In genomic region chr9:130927995-130928900, GRCh38 we compare ENCODE assay signal across 9 cellular contexts. TPM values are rescaled to one million over a fixed set of nuclear protein-coding genes. Genes with fewer than 3 reads are reported as not detected.
DNase-seq lines count a peak whose midpoint lies in the region; ATAC-seq, FAIRE-seq and TF ChIP-seq lines count a peak whose summit lies in the region.
"Had no signal": no experiment of that assay in that cellular context is flagged by ENCODE, and none has a peak within 500 bp of the region (broad histone marks: within the 10 kb centered on the region; RNA-seq: fewer than 3 reads in every experiment).

No MANE protein-coding gene starts in this region.

- H3K9me3 Mint-ChIP-seq in astrocyte (ENCODE audit: unreplicated experiment), result no peaks in the 10 kb centered on the region
- H3K9me3 Mint-ChIP-seq: activated CD4-positive, alpha-beta T cell treated with anti-CD3 and anti-CD28 coated beads, Interleukin-2, amount 10 ng/mL, durations not matched to agents 7 days and 5 days had no signal

- no peaks in the 10 kb centered on the region for H3K9me3 ChIP-seq in astrocyte (ENCODE audit: insufficient read depth, low read depth, low read length)
- no peaks in the 10 kb centered on the region for H3K9me3 ChIP-seq in T-helper 17 cell (ENCODE audit: control insufficient read depth, low read length, poor library complexity, severe bottlenecking)
- no peaks in the 10 kb centered on the region for H3K9me3 ChIP-seq in esophagus muscularis mucosa

- H3K4me1 ChIP-seq in astrocyte (ENCODE audit: insufficient read depth, low read length) (peaks cover 38% of the 10 kb centered on the region), esophagus muscularis mucosa (peaks cover 28 to 55% (median 42%) of the 10 kb centered on the region in 4 donors)

- WGBS in esophagus muscularis mucosa, result 48% methylated on average over 7 of the region's 14 CpGs

- no peak for TF ChIP-seq EP300 in esophagus muscularis mucosa (IDR thresholded peaks at IDR 0.05)

- H4K20me1 ChIP-seq in astrocyte (ENCODE audit: insufficient read depth, low read length), result no peaks in the 10 kb centered on the region

- H3K27ac Mint-ChIP-seq in astrocyte (ENCODE audit: unreplicated experiment) (peak overlapping the region; percentile 62), T-helper 17 cell (no peak overlapping the region)
- H3K27ac Mint-ChIP-seq: activated CD4-positive, alpha-beta T cell treated with anti-CD3 and anti-CD28 coated beads, Interleukin-2, amount 10 ng/mL, durations not matched to agents 7 days and 5 days had no signal

- peaks cover 28% of the 10 kb centered on the region for H3K27me3 Mint-ChIP-seq in astrocyte (ENCODE audit: low read depth, unreplicated experiment)
- peaks cover 41% of the 10 kb centered on the region for H3K27me3 Mint-ChIP-seq in T-helper 17 cell

- peaks cover 7% of the 10 kb centered on the region for H3K4me1 Mint-ChIP-seq in astrocyte (ENCODE audit: low read depth, unreplicated experiment)
- H3K4me1 Mint-ChIP-seq in T-helper 17 cell, result peaks cover 9% of the 10 kb centered on the region
- H3K4me1 Mint-ChIP-seq: activated CD4-positive, alpha-beta T cell treated with anti-CD3 and anti-CD28 coated beads, Interleukin-2, amount 10 ng/mL, durations not matched to agents 7 days and 5 days had no signal

- H3K36me3 ChIP-seq in GM06990 (ENCODE audit: control insufficient read depth, insufficient read depth, low read length) (no peaks in the 10 kb centered on the region), astrocyte (ENCODE audit: insufficient read depth, low read length) (no peaks in the 10 kb centered on the region), esophagus muscularis mucosa (no peaks in the 10 kb centered on the region)

- no peak for TF ChIP-seq POLR2A in esophagus muscularis mucosa (IDR thresholded peaks at IDR 0.05; ENCODE audit: low read depth)

- H3K27ac ChIP-seq in astrocyte (ENCODE audit: low read depth, low read length), result peak overlapping the region; percentile 61
- H3K27ac ChIP-seq in esophagus muscularis mucosa (replicated peaks in 1 of 4), result no peak overlapping the region

- H3K9ac ChIP-seq in astrocyte (ENCODE audit: low read length), result peak overlapping the region; percentile 53

- intact Hi-C loops in esophagus muscularis mucosa (cut with DNase I), result no loop called here

- DNase-seq in GM06990 (ENCODE audit: extremely low read depth, insufficient read length) (peak; percentile 67), astrocyte (ENCODE audit: low read depth) (peak; percentile 70), mucosa of gallbladder (ENCODE audit: low spot score) (peak; percentile 66), SIG-M5 treated with dmso at 0.1 percent for 504 hours (lab: John Stamatoyannopoulos, UW; ENCODE audit: unreplicated experiment) (no peak), T-helper 17 cell (no peak), esophagus muscularis mucosa (ENCODE audit: extremely low spot score) (no peak)
- DNase-seq in activated effector memory CD4-positive, alpha-beta T cell treated with Interleukin-2 at 50 U/mL for 16 hours, result no peak
- DNase-seq: activated CD4-positive, alpha-beta T cell treated with anti-CD3 and anti-CD28 coated beads, Interleukin-2, amount 10 ng/mL, durations not matched to agents 7 days and 5 days had no signal

- ATAC-seq in HG03342 (IDR thresholded peaks at IDR 0.05; ENCODE audit: unreplicated experiment) (peak; percentile 54), T-helper 17 cell (no peak)

- H3K4me3 ChIP-seq in GM06990 (replicated peaks; ENCODE audit: low read depth, low read length) (no peak overlapping the region), astrocyte (ENCODE audit: insufficient read depth, low read depth, low read length) (peak overlapping the region; percentile 15), esophagus muscularis mucosa (no peak overlapping the region)

- TF ChIP-seq CTCF in GM06990 (IDR thresholded peaks at IDR 0.05; ENCODE audit: insufficient read depth, low read length, poor library complexity, severe bottlenecking) (no peak), astrocyte (IDR thresholded peaks at IDR 0.05; ENCODE audit: insufficient read depth, low read depth, low read length) (no peak), esophagus muscularis mucosa (IDR thresholded peaks at IDR 0.05) (no peak)

- FAIRE-seq in astrocyte (lab: Jason Lieb, UNC), result no peak

- H3K36me3 Mint-ChIP-seq in astrocyte (ENCODE audit: low read depth, unreplicated experiment) (no peaks in the 10 kb centered on the region), T-helper 17 cell (ENCODE audit: low read depth) (peaks cover 2% of the 10 kb centered on the region)

- H3K27me3 ChIP-seq in GM06990 (replicated peaks; ENCODE audit: control insufficient read depth, insufficient read depth, low read length), result no peaks in the 10 kb centered on the region; the same call in 1 of the 2 replicates
- H3K27me3 ChIP-seq in astrocyte (ENCODE audit: insufficient read depth, low read length), result no peaks in the 10 kb centered on the region
- peaks cover 0 to 35% (median 2%) of the 10 kb centered on the region in 4 donors for H3K27me3 ChIP-seq in esophagus muscularis mucosa

- H3K79me2 ChIP-seq in astrocyte (ENCODE audit: insufficient read depth, low read length), result no peaks in the 10 kb centered on the region

- peak overlapping the region; percentile 77 for H3K4me2 ChIP-seq in astrocyte (ENCODE audit: low read length)

- H2AFZ ChIP-seq in astrocyte (ENCODE audit: low read depth, low read length), result no peak overlapping the region

- H3K4me3 Mint-ChIP-seq in astrocyte (ENCODE audit: unreplicated experiment), result no peak overlapping the region
- no peak overlapping the region for H3K4me3 Mint-ChIP-seq in T-helper 17 cell
- H3K4me3 Mint-ChIP-seq: activated CD4-positive, alpha-beta T cell treated with anti-CD3 and anti-CD28 coated beads, Interleukin-2, amount 10 ng/mL, durations not matched to agents 7 days and 5 days had no signal

RNA-seq across cellular contexts. Expression of gene FIBCD1, which starts 10.8 kb away (rescaled TPM):
- total RNA-seq in astrocyte (0.66 and 1.6 TPM in 2 replicates), mucosa of gallbladder (6.0 TPM), T-helper 17 cell (not detected), esophagus muscularis mucosa (under 1 TPM in 3 of 4 donors, not detected in 1; 0.40 to 0.83 (median 0.42) TPM)
- total RNA-seq: activated CD4-positive, alpha-beta T cell treated with anti-CD3 and anti-CD28 coated beads, Interleukin-2, amount 10 ng/mL, durations not matched to agents 7 days and 5 days had no signal

RNA-seq across cellular contexts. Expression of gene QRFP, which starts 31.6 kb away (rescaled TPM):
- total RNA-seq in astrocyte, result not detected in 2 replicates
- total RNA-seq in mucosa of gallbladder, result not detected
- not detected for total RNA-seq in T-helper 17 cell
- not detected for total RNA-seq in esophagus muscularis mucosa
- total RNA-seq: activated CD4-positive, alpha-beta T cell treated with anti-CD3 and anti-CD28 coated beads, Interleukin-2, amount 10 ng/mL, durations not matched to agents 7 days and 5 days had no signal

Comparison
In these comparisons a context has a peak if more than half of its experiments do, and no peak if none do; other contexts are left out.
1. DNase-seq: peak in GM06990 (single experiment), astrocyte (single experiment) and mucosa of gallbladder (single experiment); none in SIG-M5 treated with dmso at 0.1 percent for 504 hours (single experiment), T-helper 17 cell (0 of 3), activated effector memory CD4-positive, alpha-beta T cell treated with Interleukin-2 at 50 U/mL for 16 hours (single experiment) and esophagus muscularis mucosa (single experiment).